22 cellular contexts compared by ENCODE assay signal in the genomic region with DNA sequence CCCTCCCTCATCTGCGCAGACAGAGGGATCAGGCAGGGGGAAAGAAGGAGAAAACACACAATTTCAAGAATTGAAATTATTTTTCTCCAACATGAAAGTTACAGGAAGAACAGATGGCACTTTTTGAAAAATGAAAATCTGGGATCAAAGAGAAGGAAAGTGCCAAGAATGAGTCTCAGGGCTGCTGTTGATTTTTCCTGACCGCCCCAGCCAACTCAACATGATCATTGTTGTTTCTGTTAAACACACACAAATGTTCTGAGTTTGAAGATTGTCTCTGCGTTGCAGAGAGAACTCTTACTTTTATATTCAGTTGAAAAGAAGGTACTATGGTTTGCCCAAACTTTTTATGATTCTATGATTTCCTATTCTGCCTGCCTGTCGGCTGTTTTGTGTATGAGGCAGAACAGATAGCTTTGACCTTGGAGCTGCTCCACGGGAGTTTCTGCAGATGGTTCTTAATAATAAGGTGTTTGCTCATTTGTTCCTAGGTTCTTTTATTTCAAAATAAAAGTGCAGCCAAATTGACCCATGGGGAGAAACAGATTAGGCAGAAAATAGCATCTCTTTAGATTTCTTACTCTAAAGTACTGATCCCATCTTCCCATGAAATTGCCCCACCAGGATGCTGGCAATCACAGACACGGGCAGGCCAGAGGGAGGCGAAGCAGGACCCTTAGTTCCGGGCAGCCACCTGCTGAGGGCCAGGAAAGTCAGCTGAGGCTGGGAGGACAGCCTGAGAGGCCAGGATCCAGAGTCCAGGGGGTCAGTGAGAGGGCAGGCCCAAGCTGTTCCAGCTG.
DNase-seq lines count a peak whose midpoint lies in the region; ATAC-seq and TF ChIP-seq lines count a peak whose summit lies in the region.
"Had no signal": no experiment of that assay in that cellular context is flagged by ENCODE, and none has a peak within 500 bp of the region (broad histone marks: within the 10 kb centered on the region; RNA-seq: fewer than 3 reads in every experiment).

No MANE protein-coding gene starts in this region.

- intact Hi-C loops in right lobe of liver (cut with DNase I) = no loop called here
- intact Hi-C loops in gastrocnemius medialis (cut with DNase I; ENCODE audit: low total_unique reads) = loop anchor here (2.0 to 10.0 kb wide), 3 partner anchors 50 to 222 kb away; a partner anchor contains a TSS

- TF ChIP-seq POLR2A in right lobe of liver (IDR thresholded peaks at IDR 0.05) (no peak), gastrocnemius medialis (IDR thresholded peaks at IDR 0.05) (no peak), Peyer's patch (IDR thresholded peaks at IDR 0.05) (no peak)

- H3K27me3 ChIP-seq in right lobe of liver (no peaks in the 10 kb centered on the region), gastrocnemius medialis (no peaks in the 10 kb centered on the region), Peyer's patch (no peaks in the 10 kb centered on the region)
- H3K27me3 ChIP-seq: SJCRH30, transverse colon had no signal

- no peaks in the 10 kb centered on the region for H3K36me3 ChIP-seq in right lobe of liver
- no peaks in the 10 kb centered on the region for H3K36me3 ChIP-seq in gastrocnemius medialis
- no peaks in the 10 kb centered on the region for H3K36me3 ChIP-seq in Peyer's patch
- H3K36me3 ChIP-seq: SJCRH30, transverse colon had no signal

- ATAC-seq in right lobe of liver (peak; percentile 54 to 86 (median 68)), gastrocnemius medialis (peak in 1 of 2 donors; percentile 9), HG03342 (IDR thresholded peaks at IDR 0.05; ENCODE audit: unreplicated experiment) (no peak)
- ATAC-seq: activated CD4-positive, alpha-beta T cell treated with anti-CD3 and anti-CD28 coated beads for 36 hours; stimulated activated naive CD8-positive, alpha-beta T cell treated with anti-CD3 and anti-CD28 coated beads, Interleukin-15, amount 100 ng/mL, for 72 hours; T-cell had no signal

- no peak for TF ChIP-seq CTCF in coronary artery (IDR thresholded peaks at IDR 0.05)
- TF ChIP-seq CTCF in right lobe of liver (IDR thresholded peaks at IDR 0.05) = no peak
- TF ChIP-seq CTCF in gastrocnemius medialis (IDR thresholded peaks at IDR 0.05 in 4 of 5, conservative IDR thresholded peaks at IDR 0.05 in 1 of 5) = no peak
- TF ChIP-seq CTCF in Peyer's patch (IDR thresholded peaks at IDR 0.05) = no peak

- H3K4me1 ChIP-seq in right lobe of liver (peaks cover 0 to 12% (median 0%) of the 10 kb centered on the region in 4 donors), gastrocnemius medialis (peaks cover 56 to 67% of the 10 kb centered on the region in 2 donors), Peyer's patch (no peaks in the 10 kb centered on the region)
- H3K4me1 ChIP-seq: SJCRH30 had no signal

- in situ Hi-C loops in gastrocnemius medialis (cut with MboI; ENCODE audit: low sequenced_read_pairs in 4 of 4) = no loop called here

- WGBS in right lobe of liver (ENCODE audit: insufficient coverage, low coverage, low lambda C conversion rate, missing lambda C conversion rate) = 58% methylated on average over 7 of the region's 8 CpGs

- H3K9me3 ChIP-seq in right lobe of liver = no peaks in the 10 kb centered on the region
- H3K9me3 ChIP-seq in gastrocnemius medialis = no peaks in the 10 kb centered on the region
- H3K9me3 ChIP-seq in Peyer's patch = no peaks in the 10 kb centered on the region
- H3K9me3 ChIP-seq: SJCRH30, transverse colon had no signal

- H3K27ac ChIP-seq in coronary artery (no peak overlapping the region), right lobe of liver (no peak overlapping the region), gastrocnemius medialis (peak overlapping the region; percentile 59 to 72 (median 68)), Peyer's patch (no peak overlapping the region)
- H3K27ac ChIP-seq: SJCRH30 had no signal

- H3K4me3 ChIP-seq in coronary artery (no peak overlapping the region), right lobe of liver (no peak overlapping the region), gastrocnemius medialis (no peak overlapping the region), Peyer's patch (no peak overlapping the region)
- H3K4me3 ChIP-seq: SJCRH30, transverse colon had no signal

- DNase-seq in NCI-H69 (lab: John Stamatoyannopoulos, UW) (peak; percentile 48), coronary artery (ENCODE audit: low spot score) (peak; percentile 50), right lobe of liver (peak in 2 of 3 donors; percentile 43 to 67), gastrocnemius medialis (peak in 1 of 2 donors; percentile 65), HT-29 (ENCODE audit: low spot score) (no peak), UCSD-AML1 (lab: John Stamatoyannopoulos, UW; ENCODE audit: unreplicated experiment) (no peak), Peyer's patch (no peak)
- DNase-seq: activated CD4-positive, alpha-beta T cell treated with anti-CD3 and anti-CD28 coated beads for 36 hours; activated naive CD4-positive, alpha-beta T cell; activated T-cell treated with anti-CD3 and anti-CD28 coated beads, Interleukin-2, amount 50 U/mL, for 48 hours; H7; kidney; mammary epithelial cell; NCI-H1092; NCI-H1930; NK-92 treated with Interleukin-12 subunit alpha and Interleukin-12 subunit beta, amount 100 ng/mL, for 24 hours; occipital lobe; SJCRH30; stimulated activated naive CD8-positive, alpha-beta T cell treated with anti-CD3 and anti-CD28 coated beads, Interleukin-15, amount 100 ng/mL, for 72 hours; T-cell; transverse colon had no signal

Comparison
In these comparisons a context has a peak if more than half of its experiments do, and no peak if none do; other contexts are left out.
1. DNase-seq: peak in NCI-H69 (single experiment), coronary artery (single experiment) and right lobe of liver (2 of 3); none in HT-29 (single experiment), UCSD-AML1 (single experiment) and Peyer's patch (0 of 3).
2. H3K27ac ChIP-seq: peak in gastrocnemius medialis (4 of 4); none in coronary artery (0 of 2), right lobe of liver (0 of 3) and Peyer's patch (0 of 4).